In the genomic region with DNA sequence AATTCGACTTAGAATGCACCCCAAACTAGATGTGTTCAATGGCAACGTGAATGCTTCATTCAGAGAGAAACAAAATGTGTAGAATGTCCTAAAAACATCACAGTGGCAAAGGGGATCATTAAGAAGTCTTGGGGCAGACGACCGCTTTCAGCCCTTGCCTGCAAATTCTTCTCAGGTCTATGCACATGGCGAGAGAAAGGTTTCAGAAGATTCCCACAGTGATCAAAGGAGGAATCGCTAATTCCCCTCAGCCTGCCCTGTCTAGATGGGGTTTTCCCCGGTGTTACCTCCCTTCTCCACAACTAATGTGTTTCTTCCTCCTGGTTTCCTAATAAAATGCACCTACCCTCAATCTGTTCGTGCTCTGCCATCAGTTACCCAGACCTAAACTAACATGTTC, we compare ENCODE assay signal across 26 cellular contexts. TPM values are rescaled to one million over a fixed set of nuclear protein-coding genes. Genes with fewer than 3 reads are reported as not detected.
DNase-seq lines count a peak whose midpoint lies in the region; ATAC-seq and TF ChIP-seq lines count a peak whose summit lies in the region.
"Had no signal": no experiment of that assay in that cellular context is flagged by ENCODE, and none has a peak within 500 bp of the region (broad histone marks: within the 10 kb centered on the region; RNA-seq: fewer than 3 reads in every experiment).

No MANE protein-coding gene starts in this region.

- 55 to 57% methylated on average over 8 of the region's 8 CpGs for WGBS in tibial nerve, 2 donors

- peaks cover 4% of the 10 kb centered on the region for H3K27me3 Mint-ChIP-seq in nephron progenitor cell (ENCODE audit: low read depth, poor library complexity)
- peaks cover 0 to 4% (median 0%) of the 10 kb centered on the region in 5 donors for H3K27me3 Mint-ChIP-seq in naive thymus-derived CD8-positive, alpha-beta T cell

- DNase-seq in ELF-1 (ENCODE audit: low read depth, low spot score) = peak; percentile 29
- no peak for DNase-seq in nephron progenitor cell
- DNase-seq in naive thymus-derived CD8-positive, alpha-beta T cell = no peak
- no peak for DNase-seq in activated T-cell treated with anti-CD3 and anti-CD28 coated beads, Interleukin-2, amount 50 U/mL, for 1 hour
- no peak for DNase-seq in tibial nerve (ENCODE audit: low spot score in 2 of 2)
- DNase-seq: Calu3; DND-41; HFFc6; Kasumi-1; MV-4-11; NCI-H1105; NCI-H146; NCI-H1930; NCI-H446 treated with DMSO at 0.1 percent for 48 hours; NCI-H526; NCI-H82; NK-92 treated with Interleukin-12 subunit alpha and Interleukin-12 subunit beta, amount 100 ng/mL, for 24 hours; PC-9; SJCRH30 had no signal

- H3K4me3 ChIP-seq in HUES48 (ENCODE audit: low read depth, low read length) (no peak overlapping the region), iPS-18a (ENCODE audit: low read length) (peak overlapping the region; percentile 1), tibial nerve (no peak overlapping the region)
- H3K4me3 ChIP-seq: HAP-1, K562, PC-9, SJCRH30 had no signal

- no peak overlapping the region for H3K4me3 Mint-ChIP-seq in nephron progenitor cell
- H3K4me3 Mint-ChIP-seq in naive thymus-derived CD8-positive, alpha-beta T cell = no peak overlapping the region
- H3K4me3 Mint-ChIP-seq: HFFc6 had no signal

- H3K36me3 Mint-ChIP-seq in nephron progenitor cell (ENCODE audit: low read depth) = peaks cover 15% of the 10 kb centered on the region
- no peaks in the 10 kb centered on the region for H3K36me3 Mint-ChIP-seq in naive thymus-derived CD8-positive, alpha-beta T cell

- no peak for ATAC-seq in naive thymus-derived CD8-positive, alpha-beta T cell
- ATAC-seq in HG02852 (IDR thresholded peaks at IDR 0.05; ENCODE audit: unreplicated experiment) = no peak
- ATAC-seq: K562, Right ventricle myocardium inferior, SK-N-SH treated with all-trans-retinoic acid at 6 μM for 48 hours had no signal

- TF ChIP-seq CTCF in nephron progenitor cell (IDR thresholded peaks at IDR 0.05) (no peak), tibial nerve (IDR thresholded peaks at IDR 0.05) (no peak)

- H3K27me3 ChIP-seq in HUES48 (ENCODE audit: control insufficient read depth, insufficient read depth, low read length) (no peaks in the 10 kb centered on the region), iPS-18a (ENCODE audit: control insufficient read depth, insufficient read depth, low read length) (no peaks in the 10 kb centered on the region), tibial nerve (no peaks in the 10 kb centered on the region)
- H3K27me3 ChIP-seq: SJCRH30 had no signal

- H3K9ac ChIP-seq in HUES48 (ENCODE audit: low read depth, low read length) (no peak overlapping the region), iPS-18a (ENCODE audit: low read length) (no peak overlapping the region)

- peaks cover 5% of the 10 kb centered on the region for H3K9me3 Mint-ChIP-seq in nephron progenitor cell
- peaks cover 0 to under 1% (median 0%) of the 10 kb centered on the region in 9 donors for H3K9me3 Mint-ChIP-seq in naive thymus-derived CD8-positive, alpha-beta T cell

- peak overlapping the region; percentile 32 for H3K27ac Mint-ChIP-seq in nephron progenitor cell
- no peak overlapping the region for H3K27ac Mint-ChIP-seq in naive thymus-derived CD8-positive, alpha-beta T cell
- H3K27ac Mint-ChIP-seq: HFFc6 had no signal

- peak overlapping the region; percentile 52 for H3K27ac ChIP-seq in HUES48 (ENCODE audit: low read depth, low read length)
- no peak overlapping the region for H3K27ac ChIP-seq in iPS-18a (ENCODE audit: low read length)
- H3K27ac ChIP-seq in tibial nerve = no peak overlapping the region
- H3K27ac ChIP-seq: PC-9, SJCRH30 had no signal

- no peak for TF ChIP-seq EP300 in tibial nerve (IDR thresholded peaks at IDR 0.05)

- POLR2A ChIA-PET in naive thymus-derived CD8-positive, alpha-beta T cell (lab: Charles Lee) = no interaction called here

- H3K4me1 ChIP-seq in HUES48 (ENCODE audit: control insufficient read depth, insufficient read depth, low read length) (peaks cover 9% of the 10 kb centered on the region), iPS-18a (ENCODE audit: control insufficient read depth, low read depth, low read length) (peaks cover 20% of the 10 kb centered on the region), tibial nerve (no peaks in the 10 kb centered on the region)
- H3K4me1 ChIP-seq: SJCRH30 had no signal

- no peaks in the 10 kb centered on the region for H3K36me3 ChIP-seq in HUES48 (ENCODE audit: control insufficient read depth, insufficient read depth, low read length)
- H3K36me3 ChIP-seq in iPS-18a (ENCODE audit: control insufficient read depth, low read depth, low read length) = no peaks in the 10 kb centered on the region
- no peaks in the 10 kb centered on the region for H3K36me3 ChIP-seq in tibial nerve
- H3K36me3 ChIP-seq: HAP-1, SJCRH30 had no signal

- H3K9me3 ChIP-seq in HUES48 (ENCODE audit: control insufficient read depth, insufficient read depth, low read length) (no peaks in the 10 kb centered on the region), iPS-18a (ENCODE audit: control insufficient read depth, low read depth, low read length) (no peaks in the 10 kb centered on the region), tibial nerve (no peaks in the 10 kb centered on the region)
- H3K9me3 ChIP-seq: HAP-1, SJCRH30 had no signal

- H3K4me1 Mint-ChIP-seq in nephron progenitor cell = peaks cover 10% of the 10 kb centered on the region
- peaks cover 2 to 14% (median 10%) of the 10 kb centered on the region in 4 donors for H3K4me1 Mint-ChIP-seq in naive thymus-derived CD8-positive, alpha-beta T cell

- no peak for TF ChIP-seq POLR2A in tibial nerve (IDR thresholded peaks at IDR 0.05)

RNA-seq across cellular contexts. Expression of a gene that starts 13.3 kb away (rescaled TPM):
- under 1 TPM; 0.05 to 0.08 TPM for total RNA-seq in naive thymus-derived CD8-positive, alpha-beta T cell
- not detected for polyA plus RNA-seq in naive thymus-derived CD8-positive, alpha-beta T cell
- 10 to 100 TPM in 2 of 4 donors, 1 to 10 TPM in 2; 8.6 to 17.3 (median 12.6) TPM for total RNA-seq in tibial nerve

Comparison
In these comparisons a context has a peak if more than half of its experiments do, and no peak if none do; other contexts are left out.
1. RNA of a gene that starts 13.3 kb away (total RNA-seq): 8.6 to 17.3 TPM in tibial nerve; 0.05 to 0.08 TPM in naive thymus-derived CD8-positive, alpha-beta T cell; every median in the first group is over 4 times any median in the second.